In the genomic region with DNA sequence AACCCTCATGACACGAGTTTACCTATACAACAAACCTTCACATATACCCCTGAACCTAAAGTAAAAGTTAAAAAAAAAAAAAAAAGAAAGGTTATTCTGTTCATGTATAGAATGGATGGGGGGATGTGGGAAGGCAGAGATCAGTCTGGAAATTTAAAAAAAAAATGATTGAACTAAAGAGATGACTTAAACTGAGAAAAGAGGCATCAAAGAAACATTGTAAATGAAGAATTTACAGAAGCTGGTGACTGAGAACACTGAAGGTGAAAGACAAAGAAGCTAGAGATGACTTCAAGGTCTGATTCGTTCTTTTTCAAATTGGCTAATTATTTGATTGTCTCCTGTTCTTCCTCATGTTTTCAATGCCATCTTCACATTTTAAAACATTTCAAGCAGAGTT, we compare ENCODE assay signal across 33 cellular contexts.
"Had no signal": no experiment of that assay in that cellular context is flagged by ENCODE, and none has a peak within 500 bp of the region (broad histone marks: within the 10 kb centered on the region; RNA-seq: fewer than 3 reads in every experiment).

No MANE protein-coding gene starts in this region.

- DNase-seq: Karpas-422, Kasumi-1, KG1, MG63, MM.1S, MV-4-11, NCI-H1048, NCI-H1092, NCI-H1092 treated with DMSO at 0.1 percent for 48 hours, NCI-H1105, NCI-H1105 treated with DMSO at 0.1 percent for 48 hours, NCI-H1417, NCI-H1417 treated with DMSO at 0.1 percent for 48 hours, NCI-H1436, NCI-H1436 treated with DMSO at 0.1 percent for 48 hours, NCI-H146, NCI-H1694, NCI-H1694 treated with DMSO at 0.1 percent for 48 hours, NCI-H187, NCI-H187 treated with DMSO at 0.1 percent for 48 hours, NCI-H1930, NCI-H2029, NCI-H2029 treated with DMSO at 0.1 percent for 48 hours, NCI-H2081, NCI-H2081 treated with DMSO at 0.1 percent for 48 hours, NCI-H2107, NCI-H2171, NCI-H2171 treated with DMSO at 0.1 percent for 48 hours, NCI-H2227 treated with DMSO at 0.1 percent for 48 hours, NCI-H226, NCI-H345, NCI-H446, NCI-H510A had no signal
